Comparison of ENCODE assay signal across 23 cellular contexts in the genomic region with DNA sequence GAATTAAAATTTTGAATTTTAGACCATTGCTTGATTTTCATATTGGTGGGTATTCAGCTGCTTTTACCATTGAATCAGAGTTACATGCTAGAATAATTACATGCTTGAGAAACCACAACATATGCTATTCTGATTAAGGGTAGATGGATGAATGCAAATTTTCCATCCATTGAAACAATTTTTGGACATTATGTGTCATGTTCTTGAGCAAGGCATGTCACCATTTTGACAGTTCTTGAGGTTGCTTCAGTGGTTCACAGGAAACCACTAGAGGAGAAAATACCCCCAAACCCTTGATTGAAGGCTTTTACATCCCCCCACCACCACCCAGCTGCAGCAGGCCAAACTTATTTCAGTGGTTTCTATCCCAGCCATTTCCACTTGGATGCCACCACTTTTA.
"Had no signal": no experiment of that assay in that cellular context is flagged by ENCODE, and none has a peak within 500 bp of the region (broad histone marks: within the 10 kb centered on the region; RNA-seq: fewer than 3 reads in every experiment).

No MANE protein-coding gene starts in this region.

- H3K27me3 Mint-ChIP-seq: activated CD4-positive, alpha-beta memory T cell treated with anti-CD3 and anti-CD28 coated beads for 36 hours; activated CD4-positive, alpha-beta T cell treated with anti-CD3 and anti-CD28 coated beads, Interleukin-2, amount 10 ng/mL, durations not matched to agents 7 days and 5 days; activated naive CD4-positive, alpha-beta T cell treated with anti-CD3 and anti-CD28 coated beads, Interleukin-2, amount 50 U/mL, for 24 hours had no signal

- H3K27ac ChIP-seq: breast epithelium, PC-9, VCaP had no signal

- H3K27ac Mint-ChIP-seq: activated CD4-positive, alpha-beta memory T cell treated with anti-CD3 and anti-CD28 coated beads for 36 hours; activated CD4-positive, alpha-beta T cell treated with anti-CD3 and anti-CD28 coated beads, Interleukin-2, amount 10 ng/mL, durations not matched to agents 7 days and 5 days; activated naive CD4-positive, alpha-beta T cell treated with anti-CD3 and anti-CD28 coated beads, Interleukin-2, amount 50 U/mL, for 24 hours had no signal

- H3K4me2 ChIP-seq: PC-9 had no signal

- DNase-seq: activated CD4-positive, alpha-beta memory T cell treated with anti-CD3 and anti-CD28 coated beads for 36 hours; activated CD4-positive, alpha-beta T cell treated with anti-CD3 and anti-CD28 coated beads, Interleukin-2, amount 10 ng/mL, durations not matched to agents 7 days and 5 days; activated CD4-positive, CD25-positive, alpha-beta regulatory T cell; activated CD8-positive, alpha-beta memory T cell treated with anti-CD3 and anti-CD28 coated beads for 24 hours; activated effector memory CD4-positive, alpha-beta T cell treated with Interleukin-2 at 50 U/mL for 16 hours; activated naive CD4-positive, alpha-beta T cell; aorta; caudate nucleus; KG1; NCI-H1092 treated with DMSO at 0.1 percent for 48 hours; NCI-H1436; NCI-H1694 treated with DMSO at 0.1 percent for 48 hours; NCI-H2029 treated with DMSO at 0.1 percent for 48 hours; NCI-H345; NCI-H510A; NCI-H526 treated with DMSO at 0.1 percent for 48 hours; NCI-H82; PC-9; SIG-M5; T-helper 1 cell had no signal

- H3K4me3 Mint-ChIP-seq: activated CD4-positive, alpha-beta memory T cell treated with anti-CD3 and anti-CD28 coated beads for 36 hours; activated CD4-positive, alpha-beta T cell treated with anti-CD3 and anti-CD28 coated beads, Interleukin-2, amount 10 ng/mL, durations not matched to agents 7 days and 5 days; activated naive CD4-positive, alpha-beta T cell treated with anti-CD3 and anti-CD28 coated beads, Interleukin-2, amount 50 U/mL, for 24 hours had no signal

- H3K4me1 Mint-ChIP-seq: activated naive CD4-positive, alpha-beta T cell treated with anti-CD3 and anti-CD28 coated beads, Interleukin-2, amount 50 U/mL, for 24 hours had no signal

- H3K36me3 ChIP-seq: breast epithelium had no signal

- H3K9me3 Mint-ChIP-seq: activated CD4-positive, alpha-beta memory T cell treated with anti-CD3 and anti-CD28 coated beads for 36 hours; activated CD4-positive, alpha-beta T cell treated with anti-CD3 and anti-CD28 coated beads, Interleukin-2, amount 10 ng/mL, durations not matched to agents 7 days and 5 days; activated naive CD4-positive, alpha-beta T cell treated with anti-CD3 and anti-CD28 coated beads, Interleukin-2, amount 50 U/mL, for 24 hours had no signal

- H3K4me3 ChIP-seq: breast epithelium, PC-9 had no signal

- H3K9me3 ChIP-seq: breast epithelium had no signal

- H3K27me3 ChIP-seq: breast epithelium had no signal

- H3K4me1 ChIP-seq: breast epithelium had no signal

- H2AFZ ChIP-seq: PC-9 had no signal
